Comparison of ENCODE assay signal across 10 cellular contexts in the genomic region with DNA sequence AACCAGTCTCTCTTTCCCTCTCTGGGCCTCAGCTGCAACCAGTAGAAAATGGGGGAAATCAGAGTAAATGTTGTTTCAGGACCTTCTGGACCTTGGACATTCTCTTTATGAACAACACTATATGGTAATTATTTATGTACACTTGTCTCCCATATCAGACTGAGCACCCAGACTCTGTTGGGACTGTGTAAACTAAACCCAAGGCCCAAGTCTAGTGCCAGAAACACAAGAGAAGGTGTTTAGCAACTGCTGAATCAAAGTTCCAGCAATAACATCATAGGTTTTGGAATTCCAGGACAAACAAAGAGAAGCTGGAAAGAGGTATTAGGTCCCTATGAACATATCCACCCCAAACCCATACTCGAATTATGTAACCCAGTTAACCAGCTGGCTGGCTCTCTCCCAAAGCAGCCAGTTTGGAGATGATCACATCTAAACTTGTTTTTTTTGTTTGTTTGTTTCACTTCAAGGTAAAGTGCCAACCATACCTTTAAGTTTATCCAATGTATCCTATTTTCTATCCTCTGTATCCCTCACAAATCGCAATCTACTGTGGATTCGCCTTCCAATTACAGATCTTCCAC. TPM values are rescaled to one million over a fixed set of nuclear protein-coding genes. Genes with fewer than 3 reads are reported as not detected.
DNase-seq lines count a peak whose midpoint lies in the region; ATAC-seq and TF ChIP-seq lines count a peak whose summit lies in the region.
"Had no signal": no experiment of that assay in that cellular context is flagged by ENCODE, and none has a peak within 500 bp of the region (broad histone marks: within the 10 kb centered on the region; RNA-seq: fewer than 3 reads in every experiment).

No MANE protein-coding gene starts in this region.

- peak overlapping the region; percentile 89 to 96 for H3K4me3 Mint-ChIP-seq in activated T-cell treated with anti-CD3 and anti-CD28 coated beads, Interleukin-2, amount 50 U/mL, for 72 hours
- peak overlapping the region; percentile 94 for H3K4me3 Mint-ChIP-seq in activated T-helper 2 cell treated with anti-CD3 and anti-CD28 coated beads, Interferon-gamma antibody, Interleukin-2, Interleukin-4, amounts not matched to agents 10 μg/mL and 5 μg/mL and 100 μg/mL, durations not matched to agents 14 hours and 24 hours and 36 hours (ENCODE audit: low read depth)

- TF ChIP-seq CTCF in liver (IDR thresholded peaks at IDR 0.05; ENCODE audit: low read depth, low read length, missing input control) (no peak), suprapubic skin (IDR thresholded peaks at IDR 0.05) (no peak)

- in situ Hi-C loops in ACHN (cut with HindIII; ENCODE audit: low pct_ligation_motif_present, low pct_unique_long_range_greater_than_20kb, low sequenced_read_pairs) = no loop called here

- peak overlapping the region in 1 of 2 donors; percentile 12 for H3K9ac ChIP-seq in liver (ENCODE audit: low read depth in 1 of 2, low read length in 2 of 2)

- H3K4me1 ChIP-seq in liver (ENCODE audit: control insufficient read depth in 4 of 4, insufficient read depth in 4 of 4, low read length in 3 of 4) (peaks cover 0 to 24% (median 19%) of the 10 kb centered on the region in 4 donors), suprapubic skin (peaks cover 46% of the 10 kb centered on the region)

- H3K27ac ChIP-seq in liver (ENCODE audit: low read depth in 1 of 2, low read length in 2 of 2) (peak overlapping the region; percentile 75 to 90), suprapubic skin (peak overlapping the region; percentile 97)

- H3K27ac Mint-ChIP-seq in activated T-cell treated with anti-CD3 and anti-CD28 coated beads, Interleukin-2, amount 50 U/mL, for 72 hours = peak overlapping the region; percentile 98
- H3K27ac Mint-ChIP-seq in activated T-helper 2 cell treated with anti-CD3 and anti-CD28 coated beads, Interferon-gamma antibody, Interleukin-2, Interleukin-4, amounts not matched to agents 10 μg/mL and 5 μg/mL and 100 μg/mL, durations not matched to agents 14 hours and 24 hours and 36 hours = peak overlapping the region; percentile 6

- no peak for ATAC-seq in activated T-cell treated with anti-CD3 and anti-CD28 coated beads, Interleukin-2, amount 50 U/mL, for 72 hours (replicated peaks in 1 of 2)

- H3K4me1 Mint-ChIP-seq in activated T-cell treated with anti-CD3 and anti-CD28 coated beads, Interleukin-2, amount 50 U/mL, for 72 hours (ENCODE audit: low read depth) = peaks cover 44% of the 10 kb centered on the region
- peaks cover 22% of the 10 kb centered on the region for H3K4me1 Mint-ChIP-seq in activated T-helper 2 cell treated with anti-CD3 and anti-CD28 coated beads, Interferon-gamma antibody, Interleukin-2, Interleukin-4, amounts not matched to agents 10 μg/mL and 5 μg/mL and 100 μg/mL, durations not matched to agents 14 hours and 24 hours and 36 hours (ENCODE audit: low read depth)

- H3K9me3 Mint-ChIP-seq in activated T-cell treated with anti-CD3 and anti-CD28 coated beads, Interleukin-2, amount 50 U/mL, for 72 hours = no peaks in the 10 kb centered on the region
- peaks cover 6% of the 10 kb centered on the region for H3K9me3 Mint-ChIP-seq in activated T-helper 2 cell treated with anti-CD3 and anti-CD28 coated beads, Interferon-gamma antibody, Interleukin-2, Interleukin-4, amounts not matched to agents 10 μg/mL and 5 μg/mL and 100 μg/mL, durations not matched to agents 14 hours and 24 hours and 36 hours

- intact Hi-C loops in activated T-helper 2 cell treated with anti-CD3 and anti-CD28 coated beads, Interferon-gamma antibody, Interleukin-2, Interleukin-4, amounts not matched to agents 10 μg/mL and 5 μg/mL and 100 μg/mL, durations not matched to agents 14 hours and 24 hours and 36 hours (cut with micrococcal nuclease) = loop anchor here (2.0 to 10.0 kb wide), 6 partner anchors 57 to 1085 kb away; partner anchors contain the start of genes CLTA, GNE, MELK and POLR1E

- no peaks in the 10 kb centered on the region for H3K27me3 Mint-ChIP-seq in activated T-cell treated with anti-CD3 and anti-CD28 coated beads, Interleukin-2, amount 50 U/mL, for 72 hours (ENCODE audit: low read depth)
- H3K27me3 Mint-ChIP-seq in activated T-helper 2 cell treated with anti-CD3 and anti-CD28 coated beads, Interferon-gamma antibody, Interleukin-2, Interleukin-4, amounts not matched to agents 10 μg/mL and 5 μg/mL and 100 μg/mL, durations not matched to agents 14 hours and 24 hours and 36 hours (ENCODE audit: low read depth) = no peaks in the 10 kb centered on the region

- no peaks in the 10 kb centered on the region for H3K9me3 ChIP-seq in liver (ENCODE audit: control insufficient read depth in 4 of 4, low read length in 3 of 4)
- no peaks in the 10 kb centered on the region for H3K9me3 ChIP-seq in suprapubic skin

- DNase-seq in activated T-cell treated with anti-CD3 and anti-CD28 coated beads, Interleukin-2, amount 50 U/mL, for 72 hours = no peak
- DNase-seq in activated T-cell treated with anti-CD3 and anti-CD28 coated beads, Interleukin-2, amount 50 U/mL, for 48 hours = no peak
- no peak for DNase-seq in activated T-helper 2 cell treated with anti-CD3 and anti-CD28 coated beads, Interferon-gamma antibody, Interleukin-2, Interleukin-4, amounts not matched to agents 10 μg/mL and 5 μg/mL and 100 μg/mL, durations not matched to agents 14 hours and 24 hours and 36 hours (ENCODE audit: low spot score)
- DNase-seq in suprapubic skin (ENCODE audit: low spot score in 2 of 2) = no peak
- no peak for DNase-seq in hippocampal formation (lab: John Stamatoyannopoulos, UW)
- DNase-seq in ACHN = no peak
- DNase-seq in ecto neural progenitor cell (ENCODE audit: low spot score) = no peak
- DNase-seq: AML-193, MV-4-11 had no signal

- peak in 1 of 2 donors; percentile 6 for TF ChIP-seq RAD21 in liver (IDR thresholded peaks at IDR 0.05)

- H3K4me3 ChIP-seq in liver (ENCODE audit: low read depth in 1 of 3, low read length in 3 of 3) = no peak overlapping the region
- H3K4me3 ChIP-seq in suprapubic skin = no peak overlapping the region

- H3K36me3 ChIP-seq in liver (ENCODE audit: control insufficient read depth in 4 of 4, insufficient read depth in 3 of 4, low read depth in 1 of 4, low read length in 3 of 4) = no peaks in the 10 kb centered on the region
- no peaks in the 10 kb centered on the region for H3K36me3 ChIP-seq in suprapubic skin

- 71% methylated on average over 3 of the region's 3 CpGs for WGBS in liver
- whole genome bisulfite sequencing in suprapubic skin = 78% methylated on average over 3 of the region's 3 CpGs

- TF ChIP-seq POLR2A in suprapubic skin (IDR thresholded peaks at IDR 0.05) = no peak

- peaks cover 2 to 6% of the 10 kb centered on the region in 2 donors for H3K36me3 Mint-ChIP-seq in activated T-cell treated with anti-CD3 and anti-CD28 coated beads, Interleukin-2, amount 50 U/mL, for 72 hours (ENCODE audit: insufficient read depth in 2 of 2)
- peaks cover 21% of the 10 kb centered on the region for H3K36me3 Mint-ChIP-seq in activated T-helper 2 cell treated with anti-CD3 and anti-CD28 coated beads, Interferon-gamma antibody, Interleukin-2, Interleukin-4, amounts not matched to agents 10 μg/mL and 5 μg/mL and 100 μg/mL, durations not matched to agents 14 hours and 24 hours and 36 hours (ENCODE audit: low read depth)

- H3K27me3 ChIP-seq in liver (ENCODE audit: control insufficient read depth in 4 of 4, insufficient read depth in 4 of 4, low read length in 3 of 4) = no peaks in the 10 kb centered on the region
- no peaks in the 10 kb centered on the region for H3K27me3 ChIP-seq in suprapubic skin

- TF ChIP-seq EP300 in suprapubic skin (IDR thresholded peaks at IDR 0.05) = no peak

TF ChIP-seq in liver, 16 proteins besides CTCF, POLR2A, EP300 and RAD21 (continues in another document):
- no peak for TF ChIP-seq HNF4G (IDR thresholded peaks at IDR 0.05)
- peak; percentile 64 for TF ChIP-seq SP1 (IDR thresholded peaks at IDR 0.05)
- no peak for TF ChIP-seq GABPA (IDR thresholded peaks at IDR 0.05 in 1 of 2, conservative IDR thresholded peaks at IDR 0.05 in 1 of 2)
- TF ChIP-seq HNF4A (conservative IDR thresholded peaks at IDR 0.05) = peak; percentile 60 to 74
- no peak for TF ChIP-seq EGR1 (IDR thresholded peaks at IDR 0.05; ENCODE audit: low read depth in 2 of 2)
- peak in 1 of 2 donors; percentile 26 for TF ChIP-seq RXRA (IDR thresholded peaks at IDR 0.05)
- TF ChIP-seq, protein P1, sequence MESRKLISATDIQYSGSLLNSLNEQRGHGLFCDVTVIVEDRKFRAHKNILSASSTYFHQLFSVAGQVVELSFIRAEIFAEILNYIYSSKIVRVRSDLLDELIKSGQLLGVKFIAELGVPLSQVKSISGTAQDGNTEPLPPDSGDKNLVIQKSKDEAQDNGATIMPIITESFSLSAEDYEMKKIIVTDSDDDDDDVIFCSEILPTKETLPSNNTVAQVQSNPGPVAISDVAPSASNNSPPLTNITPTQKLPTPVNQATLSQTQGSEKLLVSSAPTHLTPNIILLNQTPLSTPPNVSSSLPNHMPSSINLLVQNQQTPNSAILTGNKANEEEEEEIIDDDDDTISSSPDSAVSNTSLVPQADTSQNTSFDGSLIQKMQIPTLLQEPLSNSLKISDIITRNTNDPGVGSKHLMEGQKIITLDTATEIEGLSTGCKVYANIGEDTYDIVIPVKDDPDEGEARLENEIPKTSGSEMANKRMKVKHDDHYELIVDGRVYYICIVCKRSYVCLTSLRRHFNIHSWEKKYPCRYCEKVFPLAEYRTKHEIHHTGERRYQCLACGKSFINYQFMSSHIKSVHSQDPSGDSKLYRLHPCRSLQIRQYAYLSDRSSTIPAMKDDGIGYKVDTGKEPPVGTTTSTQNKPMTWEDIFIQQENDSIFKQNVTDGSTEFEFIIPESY (IDR thresholded peaks at IDR 0.05) = no peak

RNA-seq across cellular contexts. Expression of gene RNF38, which starts 1.9 kb away (rescaled TPM):
- 10 to 100 TPM; 33.5 to 35.2 TPM for total RNA-seq in activated T-cell treated with anti-CD3 and anti-CD28 coated beads, Interleukin-2, amount 50 U/mL, for 72 hours
- 34.0 and 34.8 TPM in 2 replicates for total RNA-seq in activated T-helper 2 cell treated with anti-CD3 and anti-CD28 coated beads, Interferon-gamma antibody, Interleukin-2, Interleukin-4, amounts not matched to agents 10 μg/mL and 5 μg/mL and 100 μg/mL, durations not matched to agents 14 hours and 24 hours and 36 hours
- 10 to 100 TPM in 1 of 2 donors, 1 to 10 TPM in 1; 9.4 to 16.4 TPM for total RNA-seq in liver
- polyA plus RNA-seq in liver = 1 to 10 TPM; 3.4 to 4.3 TPM
- 10 to 100 TPM; 20.6 to 43.9 (median 28.1) TPM for total RNA-seq in suprapubic skin
